Comparison of ENCODE assay signal across 1 cellular context in genomic region chr1:31879981-31880608, GRCh38.
TF ChIP-seq lines count a peak whose summit lies in the region.

No MANE protein-coding gene starts in this region.

TF ChIP-seq in GM23338, 12 proteins besides CTCF, POLR2A, EP300 and RAD21 (continued from another document):
- TF ChIP-seq ZNF462 (CRISPR knock-in tag; IDR thresholded peaks at IDR 0.05) (no peak), REST (IDR thresholded peaks at IDR 0.05; ENCODE audit: unreplicated experiment) (no peak), EZH2 (IDR thresholded peaks at IDR 0.05; ENCODE audit: low read depth, unreplicated experiment) (no peak), ETS1 (IDR thresholded peaks at IDR 0.05) (no peak)
